ENCODE assay signal across 11 cellular contexts in the genomic region with DNA sequence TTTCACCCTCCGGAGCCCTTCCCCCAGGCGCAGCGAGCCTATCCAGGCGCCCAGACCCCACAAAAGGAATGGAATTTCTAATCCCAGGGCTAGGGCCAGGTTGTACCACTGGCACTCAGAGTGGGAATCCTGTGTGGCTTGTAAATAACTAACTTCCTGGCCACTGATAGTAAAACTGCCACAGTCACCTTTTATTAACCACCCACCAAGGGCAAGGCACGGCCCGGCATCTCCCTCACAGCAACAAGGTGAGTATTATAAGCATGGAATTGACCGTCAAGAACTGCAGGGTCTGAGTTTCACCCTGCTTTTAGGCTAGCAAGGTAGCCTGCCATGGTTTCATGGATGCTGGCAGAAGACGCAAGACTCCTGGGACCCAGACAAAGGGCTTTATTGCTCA.
"Had no signal": no experiment of that assay in that cellular context is flagged by ENCODE, and none has a peak within 500 bp of the region (broad histone marks: within the 10 kb centered on the region; RNA-seq: fewer than 3 reads in every experiment).

No MANE protein-coding gene starts in this region.

- H3K27me3 ChIP-seq: thyroid gland had no signal

- H3K36me3 ChIP-seq: thyroid gland had no signal

- H3K9me3 ChIP-seq: thyroid gland had no signal

- H3K4me3 ChIP-seq: thyroid gland had no signal

- ATAC-seq: left lobe of liver; natural killer cell treated with Interleukin-12 subunit alpha and Interleukin-12 subunit beta and Interleukin-15 and Interleukin-18, amount 100 ng/mL, for 72 hours had no signal

- H3K27ac ChIP-seq: epithelial cell of prostate, thyroid gland had no signal

- H3K4me1 ChIP-seq: thyroid gland had no signal

- DNase-seq: activated CD4-positive, CD25-positive, alpha-beta regulatory T cell treated with anti-CD3 and anti-CD28 coated beads, Interleukin-2, amount 50 U/mL, for 72 hours; activated naive CD8-positive, alpha-beta T cell treated with anti-CD3 and anti-CD28 coated beads, Interleukin-2, amount 10 ng/mL, durations not matched to agents 7 days and 5 days; anterior cingulate cortex; effector memory CD4-positive, alpha-beta T cell; foreskin melanocyte; head of caudate nucleus; stimulated activated CD4-positive, alpha-beta T cell treated with anti-CD3 and anti-CD28 coated beads, Interleukin-1b, Interleukin-23, amount 100 ng/mL, for 48 hours; thyroid gland had no signal
